In genomic region chr2:216741223-216741593, GRCh38 we compare ENCODE assay signal across 13 cellular contexts. TPM values are rescaled to one million over a fixed set of nuclear protein-coding genes. Genes with fewer than 3 reads are reported as not detected.
"Had no signal": no experiment of that assay in that cellular context is flagged by ENCODE, and none has a peak within 500 bp of the region (broad histone marks: within the 10 kb centered on the region; RNA-seq: fewer than 3 reads in every experiment).

No MANE protein-coding gene starts in this region.

- H3K9me3 ChIP-seq: ascending aorta, breast epithelium, lower lobe of right lung, pancreas had no signal

- H3K27me3 ChIP-seq: ascending aorta, breast epithelium, pancreas had no signal

- H3K4me1 ChIP-seq: ascending aorta, breast epithelium, pancreas had no signal

- H3K4me3 ChIP-seq: ascending aorta, breast epithelium, lower lobe of right lung, pancreas had no signal

- DNase-seq: activated CD4-positive, alpha-beta T cell treated with anti-CD3 and anti-CD28 coated beads, Interleukin-2, amount 10 ng/mL, durations not matched to agents 7 days and 5 days; activated CD4-positive, CD25-positive, alpha-beta regulatory T cell; activated naive CD8-positive, alpha-beta T cell treated with anti-CD3 and anti-CD28 coated beads, Interleukin-2, amount 10 ng/mL, durations not matched to agents 7 days and 5 days; cerebellar nuclear complex; effector memory CD8-positive, alpha-beta T cell; kidney; lower lobe of right lung; midbrain; pancreas; stimulated activated CD4-positive, alpha-beta T cell treated with anti-CD3 and anti-CD28 coated beads, Interleukin-2, amount 100 ng/mL, for 48 hours; stimulated activated naive B cell treated with anti-CD40 and anti-IgM and Interleukin-4, amounts not matched to agents 10 μg/mL and 1 μg/mL and 100 μg/mL, for 72 hours had no signal

- H3K36me3 ChIP-seq: ascending aorta, breast epithelium, lower lobe of right lung, pancreas had no signal

- H3K27ac ChIP-seq: ascending aorta, pancreas had no signal

- ATAC-seq: effector memory CD8-positive, alpha-beta T cell; stimulated activated naive B cell treated with anti-CD40 and anti-IgM and Interleukin-4, amounts not matched to agents 10 μg/mL and 1 μg/mL and 100 μg/mL, for 72 hours had no signal

RNA-seq across cellular contexts. Expression of gene IGFBP5, which starts 45.9 kb away (rescaled TPM):
- total RNA-seq: activated CD4-positive, alpha-beta T cell treated with anti-CD3 and anti-CD28 coated beads, Interleukin-2, amount 10 ng/mL, durations not matched to agents 7 days and 5 days had no signal
